Comparison of ENCODE assay signal across 8 cellular contexts in genomic region chr9:73076-73899, GRCh38. TPM values are rescaled to one million over a fixed set of nuclear protein-coding genes. Genes with fewer than 3 reads are reported as not detected.
A peak's percentile ranks its signal among the peaks of the same experiment; 100 is the strongest.
DNase-seq lines count a peak whose midpoint lies in the region; ATAC-seq, FAIRE-seq and TF ChIP-seq lines count a peak whose summit lies in the region.
"Not testable (repeated sequence)": the region's sequence is repeated elsewhere in the genome, so short reads cannot be mapped to it uniquely, and the experiment has no call there.

No MANE protein-coding gene starts in this region.

- DNase-seq in Calu3; astrocyte (ENCODE audit: low read depth); thoracic aorta (ENCODE audit: low spot score): not testable (repeated sequence)
- DNase-seq in NCI-H1092 treated with DMSO at 0.1 percent for 48 hours (lab: John Stamatoyannopoulos, UW) (peak; percentile 13), fibroblast of mammary gland (ENCODE audit: low read depth) (peak; percentile 4), kidney (peak; percentile 73)
- peak; percentile 67 for DNase-seq in activated CD4-positive, alpha-beta T cell treated with anti-CD3 and anti-CD28 coated beads, Interleukin-2, amount 10 ng/mL, durations not matched to agents 24 days and 14 days

- H3K4me3 ChIP-seq in astrocyte (ENCODE audit: insufficient read depth, low read depth, low read length); kidney (ENCODE audit: low read length in 2 of 2): not testable (repeated sequence)
- peak overlapping the region; percentile 15 for H3K4me3 ChIP-seq in fibroblast of mammary gland (ENCODE audit: control insufficient read depth, low read depth, low read length)
- H3K4me3 ChIP-seq in parathyroid adenoma (ENCODE audit: low read depth, low read length) = peak overlapping the region; percentile 22
- H3K4me3 ChIP-seq in thoracic aorta = peak overlapping the region; percentile 69

- BruUV-seq in Calu3 (replicated peaks; lab: Mats Ljungman, UMichigan) = not testable (repeated sequence)

- H3K27ac Mint-ChIP-seq in Calu3 (ENCODE audit: unreplicated experiment); activated CD4-positive, alpha-beta T cell treated with anti-CD3 and anti-CD28 coated beads, Interleukin-2, amount 10 ng/mL, durations not matched to agents 24 days and 14 days; astrocyte (ENCODE audit: unreplicated experiment): not testable (repeated sequence)

- H3K4me1 ChIP-seq in astrocyte (ENCODE audit: insufficient read depth, low read length); kidney (ENCODE audit: control insufficient read depth in 1 of 2, insufficient read depth in 1 of 2, low read depth in 1 of 2, low read length in 2 of 2); parathyroid adenoma; thoracic aorta (ENCODE audit: control insufficient read depth in 1 of 2, low read depth in 2 of 2): not testable (repeated sequence)

- CTCF ChIA-PET in Calu3 (lab: Charles Lee) = not testable (repeated sequence)

- not testable (repeated sequence) for ATAC-seq in thoracic aorta (ENCODE audit: insufficient number of reproducible peaks, low FRiP score, low read depth)

- H3K36me3 ChIP-seq in astrocyte (ENCODE audit: insufficient read depth, low read length); kidney (ENCODE audit: control insufficient read depth in 1 of 2, insufficient read depth in 2 of 2, low read length in 2 of 2); parathyroid adenoma (ENCODE audit: control insufficient read depth, insufficient read depth, low read length); thoracic aorta: not testable (repeated sequence)

- H3K36me3 Mint-ChIP-seq in Calu3 (ENCODE audit: insufficient read depth, unreplicated experiment); activated CD4-positive, alpha-beta T cell treated with anti-CD3 and anti-CD28 coated beads, Interleukin-2, amount 10 ng/mL, durations not matched to agents 24 days and 14 days (ENCODE audit: low read depth); astrocyte (ENCODE audit: low read depth, unreplicated experiment): not testable (repeated sequence)

- H3K4me2 ChIP-seq in astrocyte (ENCODE audit: low read length) (peak overlapping the region; percentile 71), parathyroid adenoma (ENCODE audit: low read length) (peak overlapping the region; percentile 44)

- not testable (repeated sequence) for H4K20me1 ChIP-seq in astrocyte (ENCODE audit: insufficient read depth, low read length)

- not testable (repeated sequence) for FAIRE-seq in astrocyte (lab: Jason Lieb, UNC); kidney (lab: Jason Lieb, UNC)

- not testable (repeated sequence) for H3K9ac ChIP-seq in astrocyte (ENCODE audit: low read length); kidney (ENCODE audit: low read length in 2 of 2); parathyroid adenoma

- not testable (repeated sequence) for H3K9me3 ChIP-seq in astrocyte (ENCODE audit: insufficient read depth, low read depth, low read length); kidney (ENCODE audit: control insufficient read depth in 1 of 2, low read length in 2 of 2); parathyroid adenoma (ENCODE audit: control insufficient read depth, low read length); thoracic aorta

- H3K27me3 ChIP-seq in astrocyte (ENCODE audit: insufficient read depth, low read length); parathyroid adenoma (ENCODE audit: control insufficient read depth, insufficient read depth, low read length); thoracic aorta (replicated peaks; ENCODE audit: insufficient read depth): not testable (repeated sequence)

- not testable (repeated sequence) for H3K27ac ChIP-seq in astrocyte (ENCODE audit: low read depth, low read length); kidney (ENCODE audit: low read depth in 2 of 2, low read length in 2 of 2); parathyroid adenoma; thoracic aorta

- not testable (repeated sequence) for H3K9me3 Mint-ChIP-seq in Calu3 (ENCODE audit: low read depth, unreplicated experiment); activated CD4-positive, alpha-beta T cell treated with anti-CD3 and anti-CD28 coated beads, Interleukin-2, amount 10 ng/mL, durations not matched to agents 24 days and 14 days; astrocyte (ENCODE audit: unreplicated experiment)

- peak overlapping the region; percentile 41 for H2AFZ ChIP-seq in astrocyte (ENCODE audit: low read depth, low read length)
- peak overlapping the region; percentile 33 for H2AFZ ChIP-seq in parathyroid adenoma

- peak overlapping the region; percentile 57 for H3K4me3 Mint-ChIP-seq in Calu3 (ENCODE audit: low read depth, unreplicated experiment)
- H3K4me3 Mint-ChIP-seq in activated CD4-positive, alpha-beta T cell treated with anti-CD3 and anti-CD28 coated beads, Interleukin-2, amount 10 ng/mL, durations not matched to agents 24 days and 14 days = peak overlapping the region; percentile 70
- H3K4me3 Mint-ChIP-seq in astrocyte (ENCODE audit: unreplicated experiment) = peak overlapping the region; percentile 40

- not testable (repeated sequence) for H3K79me2 ChIP-seq in astrocyte (ENCODE audit: insufficient read depth, low read length); parathyroid adenoma

- H3K27me3 Mint-ChIP-seq in Calu3 (ENCODE audit: unreplicated experiment) (peaks cover 22% of the 10 kb centered on the region), astrocyte (ENCODE audit: low read depth, unreplicated experiment) (peaks cover 10% of the 10 kb centered on the region)
- H3K27me3 Mint-ChIP-seq in activated CD4-positive, alpha-beta T cell treated with anti-CD3 and anti-CD28 coated beads, Interleukin-2, amount 10 ng/mL, durations not matched to agents 24 days and 14 days = peaks cover 23% of the 10 kb centered on the region

- not testable (repeated sequence) for H3K4me1 Mint-ChIP-seq in Calu3 (ENCODE audit: low read depth, unreplicated experiment); activated CD4-positive, alpha-beta T cell treated with anti-CD3 and anti-CD28 coated beads, Interleukin-2, amount 10 ng/mL, durations not matched to agents 24 days and 14 days; astrocyte (ENCODE audit: low read depth, unreplicated experiment)

- intact Hi-C loops in Calu3 (cut with micrococcal nuclease; ENCODE audit: unreplicated experiment); activated CD4-positive, alpha-beta T cell treated with anti-CD3 and anti-CD28 coated beads, Interleukin-2, amount 10 ng/mL, durations not matched to agents 24 days and 14 days (cut with micrococcal nuclease); kidney (cut with DNase I): not testable (repeated sequence)

- not testable (repeated sequence) for TF ChIP-seq CTCF in Calu3 (IDR thresholded peaks at IDR 0.05; ENCODE audit: unreplicated experiment); astrocyte (IDR thresholded peaks at IDR 0.05; ENCODE audit: insufficient read depth, low read depth, low read length); fibroblast of mammary gland (conservative IDR thresholded peaks at IDR 0.05; ENCODE audit: control insufficient read depth, insufficient read depth, low read depth, low read length); kidney (IDR thresholded peaks at IDR 0.05; ENCODE audit: borderline replicate concordance, extremely low read depth, insufficient read depth); parathyroid adenoma (IDR thresholded peaks at IDR 0.05); thoracic aorta (IDR thresholded peaks at IDR 0.05)

RNA-seq across cellular contexts. Expression of gene WASHC1, which starts 44.0 kb away (rescaled TPM):
- total RNA-seq in Calu3 (2022) (14.4 and 17.2 TPM in 2 replicates), astrocyte (11.4 and 13.2 TPM in 2 replicates), kidney (24.0 TPM), thoracic aorta (10 to 100 TPM in 1 of 2 donors, 1 to 10 TPM in 1; 1.8 to 19.8 TPM)
- 17.9 and 18.2 TPM in 2 replicates for total RNA-seq in activated CD4-positive, alpha-beta T cell treated with anti-CD3 and anti-CD28 coated beads, Interleukin-2, amount 10 ng/mL, durations not matched to agents 24 days and 14 days
- polyA plus RNA-seq in kidney (ENCODE audit: insufficient read depth, low read depth, low replicate concordance) = 16.6 TPM

RNA-seq across cellular contexts. Expression of gene FOXD4, which starts 44.9 kb away (rescaled TPM):
- total RNA-seq in Calu3 (2022) (1.7 and 2.4 TPM in 2 replicates), astrocyte (0.31 and 0.45 TPM in 2 replicates), kidney (0.60 TPM), thoracic aorta (under 1 TPM in 1 of 2 donors, not detected in 1; 0.28 TPM)
- total RNA-seq in activated CD4-positive, alpha-beta T cell treated with anti-CD3 and anti-CD28 coated beads, Interleukin-2, amount 10 ng/mL, durations not matched to agents 24 days and 14 days = not detected in 2 replicates
- 0.43 TPM for polyA plus RNA-seq in kidney (ENCODE audit: insufficient read depth, low read depth, low replicate concordance)
